ENCODE assay signal across 6 cellular contexts in the genomic region with DNA sequence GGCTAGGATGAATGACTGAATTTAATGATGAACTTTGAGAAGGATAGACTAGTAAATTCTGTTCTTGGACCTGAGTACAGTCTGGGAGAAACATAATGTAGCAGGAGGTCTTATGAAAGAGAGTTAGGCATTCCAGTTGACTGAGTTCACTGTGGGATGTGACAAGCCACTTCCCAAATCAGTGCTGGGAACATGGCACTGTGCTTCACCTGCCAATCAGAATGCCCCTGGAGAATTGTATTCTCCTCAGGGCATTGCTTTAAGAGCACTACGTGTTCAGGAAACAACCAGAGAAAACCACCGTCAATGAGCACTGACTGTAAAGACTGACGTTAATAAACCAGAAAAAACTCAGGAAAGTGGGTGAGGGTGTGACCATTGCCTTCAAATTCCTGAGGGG. TPM values are rescaled to one million over a fixed set of nuclear protein-coding genes. Genes with fewer than 3 reads are reported as not detected.
A peak's percentile ranks its signal among the peaks of the same experiment; 100 is the strongest.
DNase-seq lines count a peak whose midpoint lies in the region; TF ChIP-seq lines count a peak whose summit lies in the region.

No MANE protein-coding gene starts in this region.

- no peak overlapping the region for H2AFZ ChIP-seq in SU-DHL-6 (ENCODE audit: low read depth, low read length, severe bottlenecking)

- H3K9me3 ChIP-seq in SU-DHL-6 (ENCODE audit: insufficient read depth, low read length): no peaks in the 10 kb centered on the region

- H3K27me3 Mint-ChIP-seq in CD14-positive monocyte (ENCODE audit: low read depth in 3 of 3) (peaks cover 0 to 8% (median 5%) of the 10 kb centered on the region in 3 donors), immature natural killer cell (ENCODE audit: low read depth in 3 of 3) (peaks cover 11 to 30% (median 26%) of the 10 kb centered on the region in 3 donors)

- H4K20me1 ChIP-seq in SU-DHL-6 (ENCODE audit: low read depth, low read length): no peaks in the 10 kb centered on the region

- DNase-seq in CD14-positive monocyte (ENCODE audit: low spot score): no peak
- DNase-seq in immature natural killer cell: no peak
- no peak for DNase-seq in activated CD4-positive, CD25-positive, alpha-beta regulatory T cell (lab: John Stamatoyannopoulos, UW)
- no peak for DNase-seq in stimulated activated CD8-positive, alpha-beta memory T cell treated with anti-CD3 and anti-CD28 coated beads, Interleukin-4, amount 100 ng/mL, for 48 hours
- no peak for DNase-seq in globus pallidus (ENCODE audit: low spot score)

- H3K36me3 ChIP-seq in SU-DHL-6 (ENCODE audit: low read length): no peaks in the 10 kb centered on the region

- no peak for TF ChIP-seq CTCF in CD14-positive monocyte (IDR thresholded peaks at IDR 0.05)
- TF ChIP-seq CTCF in SU-DHL-6 (IDR thresholded peaks at IDR 0.05; ENCODE audit: insufficient read depth, low read length, poor library complexity, severe bottlenecking): no peak

- H3K4me1 Mint-ChIP-seq in CD14-positive monocyte (peaks cover 57% of the 10 kb centered on the region), immature natural killer cell (peaks cover 78 to 85% of the 10 kb centered on the region in 2 donors)

- H3K9me3 Mint-ChIP-seq in CD14-positive monocyte: no peaks in the 10 kb centered on the region
- peaks cover 0 to 5% (median 3%) of the 10 kb centered on the region in 6 donors for H3K9me3 Mint-ChIP-seq in immature natural killer cell

- H3K27ac Mint-ChIP-seq in CD14-positive monocyte: peak overlapping the region in 1 of 7 donors; percentile 84
- H3K27ac Mint-ChIP-seq in immature natural killer cell: peak overlapping the region; percentile 89 to 100 (median 92)

- peak overlapping the region; percentile 67 for H3K4me2 ChIP-seq in SU-DHL-6 (ENCODE audit: low read depth, low read length, poor library complexity, severe bottlenecking)

- no peaks in the 10 kb centered on the region for H3K27me3 ChIP-seq in SU-DHL-6 (ENCODE audit: low read length)

- H3K4me3 Mint-ChIP-seq in CD14-positive monocyte (peak overlapping the region; percentile 87 to 89), immature natural killer cell (peak overlapping the region; percentile 81 to 91 (median 89))

- H3K36me3 Mint-ChIP-seq in CD14-positive monocyte (peaks cover 19 to 27% of the 10 kb centered on the region in 2 donors), immature natural killer cell (peaks cover 13 to 24% (median 23%) of the 10 kb centered on the region in 3 donors)

- peak overlapping the region; percentile 83 for H3K27ac ChIP-seq in SU-DHL-6 (ENCODE audit: low read depth, low read length)

- H3K9me2 ChIP-seq in SU-DHL-6 (replicated peaks; ENCODE audit: insufficient read depth, low read length): no peaks in the 10 kb centered on the region

- H3K79me2 ChIP-seq in SU-DHL-6 (ENCODE audit: insufficient read depth, low read length): peaks cover 14% of the 10 kb centered on the region; the same call in 1 of the 2 replicates

- peak overlapping the region; percentile 65 for H3K9ac ChIP-seq in SU-DHL-6 (ENCODE audit: low read length)

- intact Hi-C loops in CD14-positive monocyte (cut with micrococcal nuclease): loop anchor here (5.0 kb wide), 5 partner anchors 38 to 547 kb away; partner anchors contain the start of genes CREB3 (in 1 of the 2), TESK1 (in 1 of the 2) and TLN1 (in 1 of the 2)

- H3F3A ChIP-seq in SU-DHL-6 (ENCODE audit: insufficient read depth): peaks cover 51% of the 10 kb centered on the region

- H3K4me3 ChIP-seq in SU-DHL-6 (ENCODE audit: insufficient read depth, low read length, poor library complexity, severe bottlenecking): peak overlapping the region; percentile 63

RNA-seq across cellular contexts. Expression of gene CCDC107, which starts 1.2 kb away (rescaled TPM):
- polyA plus RNA-seq in CD14-positive monocyte (10 to 100 TPM; 23.2 to 32.6 TPM), immature natural killer cell (100 to 1,000 TPM; 101 to 106 (median 103) TPM)

RNA-seq across cellular contexts. Expression of gene RMRP, which starts 1.5 kb away (rescaled TPM):
- polyA plus RNA-seq in CD14-positive monocyte (10 to 100 TPM in 1 of 2 donors, not detected in 1; 13.3 TPM), immature natural killer cell (10 to 100 TPM in 1 of 3 donors, not detected in 2; 23.0 TPM)

RNA-seq across cellular contexts. Expression of gene ARHGEF39, which starts 5.7 kb away (rescaled TPM):
- polyA plus RNA-seq in CD14-positive monocyte (under 1 TPM; 0.13 to 0.42 TPM), immature natural killer cell (1 to 10 TPM in 2 of 3 donors, under 1 TPM in 1; 0.92 to 1.9 (median 1.1) TPM)

RNA-seq across cellular contexts. Expression of gene SIT1, which starts 8.6 kb away (rescaled TPM):
- under 1 TPM; 0.27 to 0.36 TPM for polyA plus RNA-seq in CD14-positive monocyte
- polyA plus RNA-seq in immature natural killer cell: 1 to 10 TPM in 1 of 3 donors, under 1 TPM in 2; 0.26 to 1.4 (median 0.49) TPM

RNA-seq across cellular contexts. Expression of gene CA9, which starts 14.4 kb away (rescaled TPM):
- polyA plus RNA-seq in CD14-positive monocyte (not detected), immature natural killer cell (not detected)
